Comparison of ENCODE assay signal across 8 cellular contexts in the genomic region with DNA sequence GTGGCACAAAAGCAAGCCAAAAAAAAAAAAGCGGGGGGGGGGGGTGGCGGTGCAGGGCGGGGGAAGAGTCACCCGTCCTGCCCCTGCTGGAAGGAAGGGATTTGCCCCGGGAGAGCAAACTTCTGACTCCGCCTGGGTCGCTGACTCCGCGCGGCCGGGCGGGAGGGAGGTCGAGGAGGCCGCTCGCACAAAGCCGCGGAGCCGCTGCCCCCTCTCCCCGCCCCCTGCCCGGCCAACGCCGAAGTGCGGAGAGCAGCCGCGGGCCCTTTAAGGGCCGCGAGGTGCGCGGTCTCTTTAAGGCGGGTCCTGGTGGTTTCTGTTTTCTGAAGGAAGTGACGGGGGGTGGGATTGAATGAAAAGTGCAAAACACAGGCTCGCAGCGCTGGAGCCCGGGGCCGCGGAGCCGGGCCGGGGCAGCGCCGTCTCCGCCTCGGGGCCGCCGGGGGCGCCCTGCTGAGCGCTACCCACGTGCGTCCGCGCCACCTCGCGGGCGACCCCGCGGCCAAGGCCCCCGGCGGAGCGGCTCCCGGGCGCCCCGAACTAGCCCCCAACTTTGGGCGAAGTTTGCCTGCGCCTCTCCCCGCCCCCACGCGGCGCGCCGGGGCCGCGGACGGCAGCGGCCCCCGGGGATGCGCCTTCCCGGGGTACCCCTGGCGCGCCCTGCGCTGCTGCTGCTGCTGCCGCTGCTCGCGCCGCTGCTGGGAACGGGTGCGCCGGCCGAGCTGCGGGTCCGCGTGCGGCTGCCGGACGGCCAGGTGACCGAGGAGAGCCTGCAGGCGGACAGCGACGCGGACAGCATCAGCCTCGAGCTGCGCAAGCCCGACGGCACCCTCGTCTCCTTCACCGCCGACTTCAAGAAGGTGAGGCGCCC. TPM values are rescaled to one million over a fixed set of nuclear protein-coding genes. Genes with fewer than 3 reads are reported as not detected.
DNase-seq lines count a peak whose midpoint lies in the region; ATAC-seq and TF ChIP-seq lines count a peak whose summit lies in the region.

OAF (plus strand) TSS at position 382 of the 871 bp plus-strand sequence; CDS start at position 630, 248 bp downstream.

- no peak within 1 kb of the TSS; a peak in 1 of 7 replicates for H3K27ac Mint-ChIP-seq in H9

- H3K79me1 ChIP-seq in H9 (ENCODE audit: insufficient read depth, low read depth, low read length, poor library complexity, severe bottlenecking), result no peaks in the 10 kb centered on the region

- no peak within 1 kb of the TSS for H4K91ac ChIP-seq in H9 (ENCODE audit: insufficient read length, low read depth, low read length)

- H3K9me3 ChIP-seq in ES-I3 (ENCODE audit: control insufficient read depth, insufficient read depth, low read length) (no peaks in the 10 kb centered on the region), H9 (ENCODE audit: control insufficient read depth, low read depth, low read length) (no peaks in the 10 kb centered on the region)

- H3K23me2 ChIP-seq in H9 (ENCODE audit: insufficient read length, low read depth, low read length, poor library complexity, severe bottlenecking), result peaks cover 11% of the 10 kb centered on the region

- H2BK12ac ChIP-seq in H9 (ENCODE audit: insufficient read length, low read depth, low read length), result no peak within 1 kb of the TSS

- no peak within 1 kb of the TSS for H4K5ac ChIP-seq in H9 (ENCODE audit: insufficient read length, low read depth, low read length)

- peak within 1 kb of the TSS; percentile 74 for H3K4me3 ChIP-seq in choroid plexus epithelial cell (ENCODE audit: low read depth, low read length)

- peak within 1 kb of the TSS; percentile 84 for H3K4me2 ChIP-seq in H9 (ENCODE audit: insufficient read depth, insufficient read length, low read length)

- H3K27ac ChIP-seq in H9 (ENCODE audit: insufficient read length, low read depth, low read length), result no peak within 1 kb of the TSS

- H3K4me1 ChIP-seq in ES-I3 (ENCODE audit: insufficient read depth, low read length), result peaks cover 18% of the 10 kb centered on the region
- no peaks in the 10 kb centered on the region for H3K4me1 ChIP-seq in H9 (ENCODE audit: insufficient read depth, low read length)

- no peaks in the 10 kb centered on the region for H3K36me3 Mint-ChIP-seq in H9 (ENCODE audit: insufficient read depth in 1 of 3, low read depth in 3 of 3)

- peaks cover 96% of the 10 kb centered on the region for H3K27me3 Mint-ChIP-seq in H9 (ENCODE audit: low read depth)

- H3K4ac ChIP-seq in H9 (ENCODE audit: low read depth, low read length), result no peak within 1 kb of the TSS

- no peaks in the 10 kb centered on the region for H4K20me1 ChIP-seq in H9 (ENCODE audit: control insufficient read depth, insufficient read depth, insufficient read length)

- no peak within 1 kb of the TSS for H3K56ac ChIP-seq in H9 (ENCODE audit: insufficient read length, low read depth, low read length)

- H3K14ac ChIP-seq in H9 (ENCODE audit: insufficient read depth, low read length), result no peak within 1 kb of the TSS; the same call in 1 of the 2 replicates

- no peak within 1 kb of the TSS for H2BK5ac ChIP-seq in H9 (ENCODE audit: insufficient read length, low read length)

- DNase-seq in H9 (peak; percentile 89), MV-4-11 (lab: John Stamatoyannopoulos, UW) (peak; percentile 81), choroid plexus epithelial cell (ENCODE audit: low read depth) (peak; percentile 85), kidney glomerular epithelial cell (lab: John Stamatoyannopoulos, UW) (peak; percentile 38), SHP77 treated with DMSO at 0.1 percent for 48 hours (lab: John Stamatoyannopoulos, UW) (no peak)
- DNase-seq in stimulated activated CD4-positive, alpha-beta T cell treated with anti-CD3 and anti-CD28 coated beads, Interleukin-15, amount 100 ng/mL, for 24 hours, result peak; percentile 72

- H3K9ac ChIP-seq in ES-I3 (ENCODE audit: low read depth, low read length) (peak within 1 kb of the TSS; percentile 56), H9 (ENCODE audit: extremely low read depth, insufficient read length, low read length) (no peak within 1 kb of the TSS)

- no peak within 1 kb of the TSS for H3T11ph ChIP-seq in H9 (ENCODE audit: low read length)

- no CpG with 5 or more reads among the region's 106 CpGs for WGBS in H9 (ENCODE audit: extremely low coverage, insufficient read length, low lambda C conversion rate)

- peaks cover 30 to 35% of the 10 kb centered on the region in 2 experiments for H3K4me1 Mint-ChIP-seq in H9

- H4K8ac ChIP-seq in H9 (replicated peaks; ENCODE audit: insufficient read length, low read depth, low read length), result no peak within 1 kb of the TSS

- H3K36me3 ChIP-seq in ES-I3 (ENCODE audit: insufficient read depth, low read length), result no peaks in the 10 kb centered on the region

- H3K27me3 ChIP-seq in H9 (ENCODE audit: insufficient read depth, low read length), result peaks cover 84% of the 10 kb centered on the region

- H2BK120ac ChIP-seq in H9 (ENCODE audit: low read depth, low read length, poor library complexity, severe bottlenecking), result no peak within 1 kb of the TSS

- ATAC-seq in activated CD4-positive, CD25-positive, alpha-beta regulatory T cell treated with anti-CD3 and anti-CD28 coated beads, Interleukin-2, amount 50 U/mL, for 24 hours, result peak; percentile 84 to 89

- no peak; the same call in 2 of the 3 replicates for TF ChIP-seq CTCF in H9 (conservative IDR thresholded peaks at IDR 0.05)
- TF ChIP-seq CTCF in choroid plexus epithelial cell (conservative IDR thresholded peaks at IDR 0.05; ENCODE audit: low read depth, low read length), result no peak

- H2BK20ac ChIP-seq in H9 (ENCODE audit: low read depth, low read length, poor library complexity, severe bottlenecking), result no peak within 1 kb of the TSS

- H3K23ac ChIP-seq in H9 (ENCODE audit: insufficient read length, low read depth, low read length), result no peak within 1 kb of the TSS

- H3K79me2 ChIP-seq in H9 (ENCODE audit: insufficient read depth, low read length), result no peaks in the 10 kb centered on the region

- no peak within 1 kb of the TSS for H2AK5ac ChIP-seq in H9 (ENCODE audit: insufficient read length, low read length)

- H3K4me3 Mint-ChIP-seq in H9, result peak within 1 kb of the TSS; percentile 68 to 89

- H2BK15ac ChIP-seq in H9 (ENCODE audit: low read depth, low read length), result no peak within 1 kb of the TSS

- H3K9me3 Mint-ChIP-seq in H9, result no peaks in the 10 kb centered on the region

- H3K18ac ChIP-seq in H9 (ENCODE audit: insufficient read length, low read depth, low read length), result no peak within 1 kb of the TSS

- H2AFZ ChIP-seq in H9 (ENCODE audit: low read length), result no peak within 1 kb of the TSS

RNA-seq across cellular contexts. Expression of gene OAF, which starts in this region (rescaled TPM):
- total RNA-seq in H9 (2021), result 1.1 and 1.6 TPM in 2 replicates
